Comparison of ENCODE assay signal across 8 cellular contexts in the genomic region with DNA sequence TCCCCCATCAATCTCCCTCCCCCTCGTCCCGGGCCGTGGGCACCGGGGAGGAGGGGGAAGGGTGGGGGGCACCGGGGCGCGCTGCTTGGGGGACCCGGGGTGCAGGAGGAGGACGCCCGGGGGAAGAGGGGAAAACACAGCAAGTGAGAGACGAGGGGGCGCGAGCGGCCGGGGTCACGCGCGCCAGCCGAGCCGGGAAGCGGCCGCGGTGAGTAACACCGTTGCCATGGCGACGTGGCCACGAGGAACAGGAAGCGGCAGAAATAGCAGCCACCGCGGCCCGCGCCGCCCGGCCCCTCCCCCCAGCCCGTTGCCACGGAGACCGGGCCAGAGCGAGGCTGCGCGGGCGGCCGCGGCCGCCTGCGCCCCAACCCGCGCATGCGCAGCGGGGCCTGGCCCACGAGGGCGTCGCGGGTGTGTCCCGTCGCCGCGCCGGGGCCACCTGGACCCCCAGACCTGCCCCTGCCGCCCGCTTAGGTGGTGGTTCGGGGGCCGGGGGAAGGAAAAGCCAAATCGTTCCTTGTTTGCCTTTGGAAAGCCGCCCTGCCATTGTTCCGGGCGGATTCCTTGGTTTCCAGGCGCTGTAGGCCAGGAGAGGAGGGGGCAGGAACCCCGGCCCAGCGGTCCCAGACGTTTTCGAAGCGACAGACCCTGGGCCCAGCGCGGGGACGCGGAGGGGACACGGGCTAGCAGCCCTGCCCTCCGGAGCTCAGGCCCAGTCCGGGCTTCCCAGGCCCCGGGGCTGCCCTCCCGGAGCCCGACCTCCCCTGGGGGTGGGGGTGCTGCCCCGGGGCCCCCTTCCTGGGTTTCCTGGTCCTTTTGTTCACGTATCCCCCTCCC.
DNase-seq lines count a peak whose midpoint lies in the region; ATAC-seq lines count a peak whose summit lies in the region.

No MANE protein-coding gene starts in this region.

- H3K27me3 ChIP-seq in effector memory CD4-positive, alpha-beta T cell (replicated peaks; ENCODE audit: control insufficient read depth, insufficient read depth, low read length, poor library complexity, severe bottlenecking), result no peaks in the 10 kb centered on the region

- peak overlapping the region; percentile 61 for H3K4me3 ChIP-seq in effector memory CD4-positive, alpha-beta T cell (ENCODE audit: insufficient read depth, low read depth, low read length, poor library complexity, severe bottlenecking)

- peaks cover 20% of the 10 kb centered on the region for H3K4me1 ChIP-seq in effector memory CD4-positive, alpha-beta T cell (ENCODE audit: control insufficient read depth, insufficient read depth, low read length, poor library complexity, severe bottlenecking)

- H3K27ac ChIP-seq in effector memory CD4-positive, alpha-beta T cell (ENCODE audit: insufficient read depth, low read length, poor library complexity, severe bottlenecking), result peak overlapping the region; percentile 99

- H3K9me3 ChIP-seq in effector memory CD4-positive, alpha-beta T cell (ENCODE audit: control insufficient read depth, low read length), result no peaks in the 10 kb centered on the region

- peak; percentile 80 for ATAC-seq in GM21360 (IDR thresholded peaks at IDR 0.05; ENCODE audit: unreplicated experiment)

- no peaks in the 10 kb centered on the region for H3K36me3 ChIP-seq in effector memory CD4-positive, alpha-beta T cell (ENCODE audit: control insufficient read depth, insufficient read depth, low read length)

- DNase-seq in CMK (ENCODE audit: low read depth), result peak; percentile 92
- peak; percentile 96 for DNase-seq in HT1080 (ENCODE audit: low read depth)
- DNase-seq in NK-92 treated with Interleukin-12 subunit alpha and Interleukin-12 subunit beta, amount 100 ng/mL, for 24 hours (lab: John Stamatoyannopoulos, UW), result peak; percentile 95
- peak; percentile 97 to 98 for DNase-seq in activated CD8-positive, alpha-beta memory T cell treated with anti-CD3 and anti-CD28 coated beads for 4 hours (ENCODE audit: low read depth in 2 of 2)
- DNase-seq in effector memory CD4-positive, alpha-beta T cell, result peak; percentile 96 to 99 (median 96)
- DNase-seq in medulla oblongata (ENCODE audit: extremely low spot score), result peak; percentile 97
- peak; percentile 97 to 99 (median 99) for DNase-seq in stimulated activated CD4-positive, alpha-beta T cell treated with anti-CD3 and anti-CD28 coated beads, TNF-alpha, amount 100 ng/mL, for 4 hours (ENCODE audit: low read depth in 3 of 3)

Comparison
In these comparisons a context has a peak if more than half of its experiments do, and no peak if none do; other contexts are left out.
1. Peak in every context shown above with its lines: DNase-seq, ATAC-seq, H3K4me3 ChIP-seq and H3K27ac ChIP-seq.